In genomic region chr2:65366595-65367125, GRCh38 we compare ENCODE assay signal across 1 cellular context.
A peak's percentile ranks its signal among the peaks of the same experiment; 100 is the strongest.
TF ChIP-seq lines count a peak whose summit lies in the region.

No MANE protein-coding gene starts in this region.

TF ChIP-seq in GM12878, 131 proteins besides CTCF, POLR2A, EP300 and RAD21 (continued from another document):
- TF ChIP-seq ZBTB40 (IDR thresholded peaks at IDR 0.05; ENCODE audit: borderline replicate concordance) (no peak), USF1 (IDR thresholded peaks at IDR 0.05; ENCODE audit: borderline replicate concordance, extremely low read length, insufficient read depth, low read depth, low read length) (no peak), MXI1 (IDR thresholded peaks at IDR 0.05; ENCODE audit: low read depth, low read length) (no peak), ESRRA (IDR thresholded peaks at IDR 0.05; ENCODE audit: low read length) (no peak), MYC (IDR thresholded peaks at IDR 0.05; ENCODE audit: insufficient read depth, insufficient read length, insufficient replicate concordance, low read length, severe bottlenecking) (no peak), PAX8 (IDR thresholded peaks at IDR 0.05) (no peak), BACH1 (IDR thresholded peaks at IDR 0.05; ENCODE audit: borderline replicate concordance) (no peak), MLLT1 (IDR thresholded peaks at IDR 0.05) (no peak), CBX5 (IDR thresholded peaks at IDR 0.05; ENCODE audit: low read depth) (no peak), BHLHE40 (IDR thresholded peaks at IDR 0.05; ENCODE audit: borderline replicate concordance in 1 of 2, low read depth in 2 of 2, low read length in 1 of 2) (no peak), POU2F2 (IDR thresholded peaks at IDR 0.05; ENCODE audit: borderline replicate concordance, low read depth, low read length) (no peak), RUNX3 (IDR thresholded peaks at IDR 0.05; ENCODE audit: low read length) (peak; percentile 71), CREB1 (IDR thresholded peaks at IDR 0.05; ENCODE audit: low read depth) (peak; percentile 62; the same call in 1 of the 2 replicates), BCL11A (IDR thresholded peaks at IDR 0.05; ENCODE audit: low read depth, low read length) (no peak), BCL3 (IDR thresholded peaks at IDR 0.05; ENCODE audit: borderline replicate concordance, insufficient read depth, low read depth, low read length, poor library complexity, severe bottlenecking) (peak; percentile 44), FOXM1 (IDR thresholded peaks at IDR 0.05; ENCODE audit: low read depth, low read length) (peak; percentile 60; the same call in 1 of the 2 replicates), SIX5 (IDR thresholded peaks at IDR 0.05; ENCODE audit: low read depth, low read length, severe bottlenecking) (no peak), PKNOX1 (IDR thresholded peaks at IDR 0.05) (peak; percentile 51), EED (IDR thresholded peaks at IDR 0.05; ENCODE audit: low read depth) (peak; percentile 70), NR2C1 (IDR thresholded peaks at IDR 0.05) (no peak), SRF (IDR thresholded peaks at IDR 0.05; ENCODE audit: low read depth in 2 of 2, low read length in 2 of 2) (no peak), RAD51 (IDR thresholded peaks at IDR 0.05) (no peak), SREBF1 (IDR thresholded peaks at IDR 0.05; ENCODE audit: low read length) (no peak), HCFC1 (IDR thresholded peaks at IDR 0.05; ENCODE audit: low read length) (no peak)
